In genomic region chr1:222521299-222522104, GRCh38 we compare ENCODE assay signal across 12 cellular contexts. TPM values are rescaled to one million over a fixed set of nuclear protein-coding genes. Genes with fewer than 3 reads are reported as not detected.
DNase-seq lines count a peak whose midpoint lies in the region; ATAC-seq and TF ChIP-seq lines count a peak whose summit lies in the region.
"Had no signal": no experiment of that assay in that cellular context is flagged by ENCODE, and none has a peak within 500 bp of the region (broad histone marks: within the 10 kb centered on the region; RNA-seq: fewer than 3 reads in every experiment).

No MANE protein-coding gene starts in this region.

- H3K4me1 Mint-ChIP-seq in GM23338: no peaks in the 10 kb centered on the region
- H3K4me1 Mint-ChIP-seq: endodermal cell had no signal

- H3K4me2 ChIP-seq in GM23338 (no peak overlapping the region), PC-9 (peak overlapping the region; percentile 67), osteoblast (ENCODE audit: insufficient read depth, low read length) (no peak overlapping the region)

- H3K9me2 ChIP-seq in GM23338 (ENCODE audit: insufficient read depth) (no peaks in the 10 kb centered on the region), PC-9 (ENCODE audit: insufficient read depth) (no peaks in the 10 kb centered on the region)

- no peaks in the 10 kb centered on the region for H3K9me3 Mint-ChIP-seq in GM23338

- H3K9me3 ChIP-seq in PC-9 (ENCODE audit: insufficient read depth, low read depth) (no peaks in the 10 kb centered on the region), esophagus (ENCODE audit: control insufficient read depth in 2 of 2, insufficient read depth in 1 of 2, low read depth in 1 of 2, low read length in 1 of 2) (peaks cover 0 to 7% of the 10 kb centered on the region in 2 donors), osteoblast (ENCODE audit: low read depth, low read length) (peaks cover 5% of the 10 kb centered on the region), spleen (peaks cover 0 to 5% (median 0%) of the 10 kb centered on the region in 8 donors)

- no peaks in the 10 kb centered on the region for H4K20me1 ChIP-seq in GM23338 (replicated peaks; ENCODE audit: insufficient read depth)
- no peaks in the 10 kb centered on the region for H4K20me1 ChIP-seq in PC-9 (ENCODE audit: insufficient read depth)
- H4K20me1 ChIP-seq in osteoblast (ENCODE audit: insufficient read depth, low read length): no peaks in the 10 kb centered on the region

- H3K79me2 ChIP-seq in GM23338 (replicated peaks; ENCODE audit: insufficient read depth) (no peaks in the 10 kb centered on the region), PC-9 (ENCODE audit: low read depth) (no peaks in the 10 kb centered on the region), osteoblast (ENCODE audit: insufficient read depth, low read length) (no peaks in the 10 kb centered on the region)

- H3K27ac Mint-ChIP-seq in GM23338: no peak overlapping the region
- H3K27ac Mint-ChIP-seq: endodermal cell, naive B cell had no signal

- peak overlapping the region; percentile 63; the same call in 1 of the 2 replicates for H2AFZ ChIP-seq in GM23338
- peak overlapping the region; percentile 69; the same call in 1 of the 2 replicates for H2AFZ ChIP-seq in PC-9
- no peak overlapping the region for H2AFZ ChIP-seq in osteoblast (ENCODE audit: low read length)

- H3K27ac ChIP-seq in GM23338 (ENCODE audit: low read depth) (no peak overlapping the region), PC-9 (peak overlapping the region; percentile 96), esophagus (ENCODE audit: low read depth in 2 of 2, low read length in 1 of 2) (peak overlapping the region; percentile 63 to 73), osteoblast (ENCODE audit: low read depth, low read length) (no peak overlapping the region), spleen (no peak overlapping the region)

- H3K27me3 ChIP-seq in GM23338 (ENCODE audit: insufficient read depth) (no peaks in the 10 kb centered on the region), PC-9 (ENCODE audit: insufficient read depth, low read depth) (no peaks in the 10 kb centered on the region), esophagus (ENCODE audit: control insufficient read depth in 1 of 2, insufficient read depth in 2 of 2, low read length in 2 of 2) (no peaks in the 10 kb centered on the region), osteoblast (ENCODE audit: insufficient read depth, low read length) (no peaks in the 10 kb centered on the region), spleen (replicated peaks in 1 of 7) (peaks cover 0 to 5% (median 0%) of the 10 kb centered on the region in 7 donors)

- POLR2A ChIA-PET in PC-9 (lab: Charles Lee; ENCODE audit: unreplicated experiment): interaction anchor here (0.6 kb wide), 1 partner anchor 277 kb away, joined by 5 read pairs; no protein-coding TSS in a partner anchor

- no peak for DNase-seq in GM23338 (ENCODE audit: low spot score)
- DNase-seq in PC-9: peak; percentile 68 to 99
- DNase-seq in osteoblast (ENCODE audit: insufficient read length, low spot score, missing footprints): peak; percentile 47
- no peak for DNase-seq in activated CD4-positive, alpha-beta T cell treated with anti-CD3 and anti-CD28 coated beads, Interleukin-2, amount 50 U/mL, for 4 hours
- no peak for DNase-seq in cortex of kidney (lab: John Stamatoyannopoulos, UW)
- no peak for DNase-seq in spleen
- DNase-seq: aorta, endodermal cell, KBM-7, naive B cell had no signal

- H3F3A ChIP-seq in GM23338 (replicated peaks; ENCODE audit: low read depth): no peaks in the 10 kb centered on the region
- H3F3A ChIP-seq in PC-9 (ENCODE audit: insufficient read depth, low read depth): peaks cover 45% of the 10 kb centered on the region

- H3K4me1 ChIP-seq in GM23338 (ENCODE audit: insufficient read depth) (no peaks in the 10 kb centered on the region), PC-9 (replicated peaks; ENCODE audit: insufficient read depth) (peaks cover 47% of the 10 kb centered on the region), esophagus (ENCODE audit: control insufficient read depth in 2 of 2, insufficient read depth in 2 of 2, low read length in 1 of 2) (peaks cover 0 to 3% of the 10 kb centered on the region in 2 donors), osteoblast (ENCODE audit: insufficient read depth, low read length) (no peaks in the 10 kb centered on the region), spleen (no peaks in the 10 kb centered on the region)

- BruUV-seq in PC-9 (replicated peaks; lab: Mats Ljungman, UMichigan): no TSS peak

- intact Hi-C loops in PC-9 (cut with micrococcal nuclease; ENCODE audit: unreplicated experiment): no loop called here
- intact Hi-C loops in spleen (cut with DNase I; ENCODE audit: low total_unique reads): no loop called here

- H3K36me3 ChIP-seq in GM23338 (ENCODE audit: insufficient read depth) (no peaks in the 10 kb centered on the region), PC-9 (ENCODE audit: low read depth) (no peaks in the 10 kb centered on the region), esophagus (ENCODE audit: control insufficient read depth in 2 of 2, insufficient read depth in 2 of 2, low read length in 1 of 2) (no peaks in the 10 kb centered on the region), osteoblast (ENCODE audit: insufficient read depth, low read length) (no peaks in the 10 kb centered on the region), spleen (no peaks in the 10 kb centered on the region)

- H3K27me3 Mint-ChIP-seq in GM23338 (ENCODE audit: insufficient read depth, low read depth, poor library complexity): peaks cover 2% of the 10 kb centered on the region

- TF ChIP-seq CTCF in GM23338 (conservative IDR thresholded peaks at IDR 0.05; ENCODE audit: low read depth in 2 of 2) (no peak), PC-9 (conservative IDR thresholded peaks at IDR 0.05) (no peak), osteoblast (IDR thresholded peaks at IDR 0.05; ENCODE audit: extremely low read depth, low read depth, low read length) (no peak), spleen (IDR thresholded peaks at IDR 0.05 in 8 of 11, conservative IDR thresholded peaks at IDR 0.05 in 3 of 11) (no peak)

- H3K36me3 Mint-ChIP-seq in GM23338 (ENCODE audit: low read depth): no peaks in the 10 kb centered on the region
- H3K36me3 Mint-ChIP-seq: naive B cell had no signal

- no peak for ATAC-seq in GM23338
- no peak for ATAC-seq in GM19035 (IDR thresholded peaks at IDR 0.05; ENCODE audit: unreplicated experiment)

- WGBS in esophagus, 2 donors: 72 to 73% methylated on average over 7 of the region's 7 CpGs
- 73 to 86% (median 82%) methylated on average over 7 of the region's 7 CpGs for WGBS in spleen, 5 donors

- H3K4me3 ChIP-seq in GM23338 (no peak overlapping the region), PC-9 (peak overlapping the region; percentile 23; the same call in 1 of the 2 replicates), esophagus (ENCODE audit: low read depth in 1 of 2, low read length in 2 of 2) (no peak overlapping the region), osteoblast (ENCODE audit: insufficient read depth, low read length) (no peak overlapping the region), spleen (no peak overlapping the region)

- TF ChIP-seq POLR2A in spleen (IDR thresholded peaks at IDR 0.05): no peak

- H3K4me3 Mint-ChIP-seq in GM23338: no peak overlapping the region
- H3K4me3 Mint-ChIP-seq: endodermal cell, naive B cell had no signal

- CTCF ChIA-PET in PC-9 (lab: Charles Lee): no interaction called here

TF ChIP-seq in GM23338, 12 proteins besides CTCF, POLR2A, EP300 and RAD21 (continues in another document):
- TF ChIP-seq POLR2AphosphoS5 (IDR thresholded peaks at IDR 0.05; ENCODE audit: low read depth) (no peak), EZH2 (IDR thresholded peaks at IDR 0.05; ENCODE audit: low read depth, unreplicated experiment) (no peak), CREB1 (CRISPR knock-in tag; IDR thresholded peaks at IDR 0.05; ENCODE audit: low read depth) (no peak), JUNB (IDR thresholded peaks at IDR 0.05; ENCODE audit: unreplicated experiment) (no peak), ZNF114 (CRISPR knock-in tag; IDR thresholded peaks at IDR 0.05) (no peak), STAT1 (IDR thresholded peaks at IDR 0.05; ENCODE audit: unreplicated experiment) (no peak), ZNF331 (CRISPR knock-in tag; IDR thresholded peaks at IDR 0.05; ENCODE audit: low read depth) (no peak), ETS1 (IDR thresholded peaks at IDR 0.05) (no peak), NANOG (IDR thresholded peaks at IDR 0.05; ENCODE audit: borderline replicate concordance) (no peak)

RNA-seq across cellular contexts. Expression of gene HHIPL2, which starts 26.4 kb away (rescaled TPM):
- 0.52 TPM in 1 of 2 replicates, not detected in the other for total RNA-seq in GM23338 (2014; rRNA removed; shearing (Covaris generic))
- polyA plus RNA-seq in GM23338 (2016; fragmentation: Nextera tagmentation; extraction: Ambion mirVana): not detected in 2 replicates
- total RNA-seq in PC-9 (2021): 14.0 and 18.7 TPM in 2 replicates
- under 1 TPM; 0.06 to 0.22 TPM for polyA plus RNA-seq in esophagus
- 0.72 and 0.88 TPM in 2 replicates for total RNA-seq in osteoblast
- 1 to 10 TPM in 1 of 7 donors, under 1 TPM in 2, not detected in 4; 0.13 to 1.1 (median 0.54) TPM for total RNA-seq in spleen
- under 1 TPM; 0.10 to 0.93 (median 0.18) TPM for polyA plus RNA-seq in spleen

Comparison
In these comparisons a context has a peak if more than half of its experiments do, and no peak if none do; other contexts are left out.
1. DNase-seq: peak in PC-9 (2 of 2) and osteoblast (single experiment); none in GM23338 (single experiment), activated CD4-positive, alpha-beta T cell treated with anti-CD3 and anti-CD28 coated beads, Interleukin-2, amount 50 U/mL, for 4 hours (0 of 2), cortex of kidney (single experiment) and spleen (single experiment).
2. H3K27ac ChIP-seq: peak in PC-9 (single experiment) and esophagus (2 of 2); none in GM23338 (single experiment), osteoblast (single experiment) and spleen (0 of 8).